21 cellular contexts compared by ENCODE assay signal in the genomic region with DNA sequence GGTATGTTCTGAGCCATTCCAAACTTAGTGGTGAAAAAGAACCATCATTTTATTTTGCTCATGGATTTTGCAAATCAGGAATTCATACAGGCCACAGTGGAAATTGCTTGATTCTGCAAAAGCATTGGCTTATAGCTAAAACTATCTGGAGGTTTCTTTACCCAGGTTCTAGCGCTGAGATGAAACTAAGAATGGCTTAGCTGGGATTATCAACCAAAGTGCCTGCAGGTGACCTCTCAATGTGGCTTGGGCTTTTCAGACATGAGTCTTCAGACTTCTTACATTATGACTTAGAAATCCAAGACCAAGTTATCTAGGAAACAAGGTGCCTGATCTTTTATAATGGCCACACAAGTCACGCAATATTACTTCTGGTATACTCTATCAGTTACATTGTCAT.
"Had no signal": no experiment of that assay in that cellular context is flagged by ENCODE, and none has a peak within 500 bp of the region (broad histone marks: within the 10 kb centered on the region; RNA-seq: fewer than 3 reads in every experiment).

No MANE protein-coding gene starts in this region.

- H3K9ac ChIP-seq: SK-N-SH had no signal

- H3K9me2 ChIP-seq: SK-N-SH had no signal

- DNase-seq: Kasumi-1; KG1; NCI-H1092; NCI-H1105 treated with DMSO at 0.1 percent for 48 hours; NCI-H1417 treated with DMSO at 0.1 percent for 48 hours; NCI-H146; NCI-H1694 treated with DMSO at 0.1 percent for 48 hours; NCI-H1930; NCI-H2081; NCI-H2107; NCI-H2227 treated with DMSO at 0.1 percent for 48 hours; NCI-H446; NCI-H510A; NCI-H524 treated with DMSO at 0.1 percent for 48 hours; NK-92 treated with Interleukin-12 subunit alpha and Interleukin-12 subunit beta, amount 100 ng/mL, for 24 hours; PC-3; SHP77; SK-N-SH; SW 1271; T-cell had no signal

- H3K4me2 ChIP-seq: SK-N-SH had no signal

- H3K27ac ChIP-seq: RWPE1 had no signal
